In the genomic region with DNA sequence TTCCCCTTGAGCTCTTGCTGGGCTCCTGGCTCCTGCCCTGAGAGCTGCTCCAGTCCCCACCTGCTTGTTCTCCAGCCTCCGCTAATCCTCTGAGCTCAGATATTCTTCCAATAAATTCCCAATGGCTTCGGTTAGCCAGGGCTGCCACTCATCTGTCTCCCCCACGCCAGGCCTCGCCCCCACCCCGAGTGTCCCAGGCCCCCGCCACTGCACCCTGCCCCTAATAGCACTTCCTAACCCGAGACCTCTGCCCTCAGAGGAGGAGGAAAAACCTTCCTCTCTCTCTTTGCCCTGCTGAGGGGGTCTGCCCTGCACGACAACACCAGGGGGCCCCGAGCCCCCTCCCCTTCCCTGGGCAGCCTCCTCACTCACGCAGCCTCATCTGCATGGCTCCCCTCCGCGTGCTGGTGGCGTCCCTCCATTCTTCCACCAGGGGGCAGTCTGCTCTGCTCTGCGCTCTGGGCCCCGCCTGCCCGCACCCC, we compare ENCODE assay signal across 6 cellular contexts. TPM values are rescaled to one million over a fixed set of nuclear protein-coding genes. Genes with fewer than 3 reads are reported as not detected.
DNase-seq lines count a peak whose midpoint lies in the region; ATAC-seq, FAIRE-seq and TF ChIP-seq lines count a peak whose summit lies in the region.

No MANE protein-coding gene starts in this region.

- peaks cover 9% of the 10 kb centered on the region for H3K4me1 Mint-ChIP-seq in CD4-positive, alpha-beta T cell (ENCODE audit: low read depth)

- H3K9me3 Mint-ChIP-seq in CD4-positive, alpha-beta T cell: no peaks in the 10 kb centered on the region

- no peak for FAIRE-seq in pancreas (lab: Jason Lieb, UNC)

- POLR2A ChIA-PET in CD4-positive, alpha-beta T cell (lab: Charles Lee): no interaction called here

- no peak overlapping the region for H3K27ac ChIP-seq in CD4-positive, alpha-beta T cell (ENCODE audit: low read depth, low read length)
- H3K27ac ChIP-seq in pancreas: no peak overlapping the region

- CTCF ChIA-PET in CD4-positive, alpha-beta T cell (lab: Charles Lee): no interaction called here

- peaks cover 11% of the 10 kb centered on the region for H3K27me3 ChIP-seq in CD4-positive, alpha-beta T cell (ENCODE audit: control insufficient read depth, insufficient read depth, low read length)
- no peaks in the 10 kb centered on the region for H3K27me3 ChIP-seq in pancreas

- no peaks in the 10 kb centered on the region for H3K36me3 ChIP-seq in pancreas

- peak; percentile 14 for TF ChIP-seq CTCF in CD4-positive, alpha-beta T cell (IDR thresholded peaks at IDR 0.05)
- peak; percentile 17 to 37 (median 28) for TF ChIP-seq CTCF in pancreas (IDR thresholded peaks at IDR 0.05)

- H3K4me3 ChIP-seq in pancreas: no peak overlapping the region

- no peak overlapping the region for H3K27ac Mint-ChIP-seq in CD4-positive, alpha-beta T cell

- DNase-seq in CD4-positive, alpha-beta T cell: peak in 9 of 10 experiments; percentile 29 to 53 (median 34)
- DNase-seq in NCI-H1694 (lab: John Stamatoyannopoulos, UW): peak; percentile 52
- peak; percentile 60 to 80 for DNase-seq in T47D (ENCODE audit: low read depth in 1 of 2, low spot score in 1 of 2)
- peak in 2 of 6 donors; percentile 51 to 80 for DNase-seq in pancreas
- DNase-seq in DMS79 treated with DMSO at 0.1 percent for 48 hours (lab: John Stamatoyannopoulos, UW): no peak

- H3K4me3 Mint-ChIP-seq in CD4-positive, alpha-beta T cell: no peak overlapping the region

- 3 to 5% methylated on average over 9 to 16 of the region's 16 CpGs for WGBS in pancreas, 2 donors

- no peaks in the 10 kb centered on the region for H3K36me3 Mint-ChIP-seq in CD4-positive, alpha-beta T cell (ENCODE audit: low read depth)

- in situ Hi-C loops in T47D (cut with HindIII; ENCODE audit: low pct_unique_long_range_greater_than_20kb, low sequenced_read_pairs): no loop called here

- H3K4me1 ChIP-seq in pancreas: no peaks in the 10 kb centered on the region

- intact Hi-C loops in CD4-positive, alpha-beta T cell (cut with DNase I, micrococcal nuclease): no loop called here
- intact Hi-C loops in pancreas (cut with DNase I): loop anchor here in 1 of 3 donors (5.0 kb wide), 1 partner anchor 263 kb away; a partner anchor contains a TSS

- peaks cover 16% of the 10 kb centered on the region for H3K27me3 Mint-ChIP-seq in CD4-positive, alpha-beta T cell

- ATAC-seq in CD4-positive, alpha-beta T cell (ENCODE audit: poor library complexity): peak; percentile 83
- ATAC-seq in pancreas (peak in 3 of 4 donors; percentile 72 to 92 (median 91)), HG02798 (IDR thresholded peaks at IDR 0.05; ENCODE audit: poor library complexity, unreplicated experiment) (no peak)

- H3K9me3 ChIP-seq in CD4-positive, alpha-beta T cell (ENCODE audit: control insufficient read depth, low read length): no peaks in the 10 kb centered on the region
- H3K9me3 ChIP-seq in pancreas: no peaks in the 10 kb centered on the region

RNA-seq across cellular contexts. Expression of a gene that starts 5.4 kb away (rescaled TPM):
- total RNA-seq in CD4-positive, alpha-beta T cell: not detected
- total RNA-seq in pancreas: not detected
- polyA plus RNA-seq in pancreas: not detected

RNA-seq across cellular contexts. Expression of a gene that starts 11.7 kb away (rescaled TPM):
- not detected for total RNA-seq in CD4-positive, alpha-beta T cell
- total RNA-seq in pancreas: not detected
- polyA plus RNA-seq in pancreas: not detected

RNA-seq across cellular contexts. Expression of a gene that starts 21.4 kb away (rescaled TPM):
- total RNA-seq in CD4-positive, alpha-beta T cell: 10 to 100 TPM; 14.6 to 17.1 TPM
- 10 to 100 TPM; 29.2 to 53.1 (median 34.2) TPM for total RNA-seq in pancreas
- 100 to 1,000 TPM in 1 of 2 donors, 10 to 100 TPM in 1; 84.5 to 104 TPM for polyA plus RNA-seq in pancreas

RNA-seq across cellular contexts. Expression of a gene that starts 21.4 kb away (rescaled TPM):
- total RNA-seq in CD4-positive, alpha-beta T cell: not detected
- 1 to 10 TPM in 4 of 6 donors, not detected in 2; 1.1 to 5.2 (median 3.2) TPM for total RNA-seq in pancreas
- polyA plus RNA-seq in pancreas: 10 to 100 TPM; 13.0 to 25.6 TPM

RNA-seq across cellular contexts. Expression of a gene that starts 26.4 kb away (rescaled TPM):
- total RNA-seq in CD4-positive, alpha-beta T cell: 1 to 10 TPM; 3.0 to 4.6 TPM
- 1 to 10 TPM; 2.4 to 5.5 (median 2.9) TPM for total RNA-seq in pancreas
- polyA plus RNA-seq in pancreas: 10 to 100 TPM in 1 of 2 donors, 1 to 10 TPM in 1; 9.2 to 10.7 TPM
